In genomic region chr21:37367301-37367757, GRCh38 we compare ENCODE assay signal across 8 cellular contexts. TPM values are rescaled to one million over a fixed set of nuclear protein-coding genes. Genes with fewer than 3 reads are reported as not detected.
DNase-seq lines count a peak whose midpoint lies in the region; ATAC-seq and TF ChIP-seq lines count a peak whose summit lies in the region.

No MANE protein-coding gene starts in this region.

- H3K4me3 ChIP-seq in GM06990 (replicated peaks; ENCODE audit: low read depth, low read length) (peak overlapping the region; percentile 96), thoracic aorta (peak overlapping the region; percentile 96)

- H3K36me3 ChIP-seq in GM06990 (ENCODE audit: control insufficient read depth, insufficient read depth, low read length): no peaks in the 10 kb centered on the region
- H3K36me3 ChIP-seq in thoracic aorta: no peaks in the 10 kb centered on the region

- peak overlapping the region; percentile 99 for H3K27ac ChIP-seq in angular gyrus (ENCODE audit: low read depth, low read length)
- peak overlapping the region; percentile 98 to 99 for H3K27ac ChIP-seq in thoracic aorta

- H3K4me1 ChIP-seq in thoracic aorta (ENCODE audit: control insufficient read depth in 1 of 2, low read depth in 2 of 2): peaks cover 29 to 51% of the 10 kb centered on the region in 2 donors

- H3K9me3 ChIP-seq in thoracic aorta: no peaks in the 10 kb centered on the region

- TF ChIP-seq CTCF in GM06990 (IDR thresholded peaks at IDR 0.05; ENCODE audit: insufficient read depth, low read length, poor library complexity, severe bottlenecking) (no peak), thoracic aorta (IDR thresholded peaks at IDR 0.05) (no peak)

- DNase-seq in GM06990 (ENCODE audit: extremely low read depth, insufficient read length) (peak; percentile 43), left kidney (ENCODE audit: low read depth, low spot score) (peak; percentile 63), thoracic aorta (ENCODE audit: low spot score) (no peak), NCI-H1092 (lab: John Stamatoyannopoulos, UW) (no peak), NCI-H187 treated with DMSO at 0.1 percent for 48 hours (lab: John Stamatoyannopoulos, UW) (no peak)

- ATAC-seq in HG03442 (IDR thresholded peaks at IDR 0.05; ENCODE audit: unreplicated experiment) (peak; percentile 0), thoracic aorta (ENCODE audit: insufficient number of reproducible peaks, low FRiP score, low read depth) (no peak), GM21825 (IDR thresholded peaks at IDR 0.05; ENCODE audit: unreplicated experiment) (no peak)

- no peaks in the 10 kb centered on the region for H3K27me3 ChIP-seq in GM06990 (replicated peaks; ENCODE audit: control insufficient read depth, insufficient read depth, low read length)
- H3K27me3 ChIP-seq in thoracic aorta (replicated peaks; ENCODE audit: insufficient read depth): no peaks in the 10 kb centered on the region

RNA-seq across cellular contexts. Expression of gene DYRK1A, which starts 0.8 kb away (rescaled TPM):
- 10 to 100 TPM; 77.2 to 93.8 TPM for total RNA-seq in thoracic aorta

Comparison
In these comparisons a context has a peak if more than half of its experiments do, and no peak if none do; other contexts are left out.
1. DNase-seq: peak in GM06990 (single experiment) and left kidney (single experiment); none in thoracic aorta (single experiment), NCI-H1092 (single experiment) and NCI-H187 treated with DMSO at 0.1 percent for 48 hours (single experiment).